In genomic region chr19:12788025-12788681, GRCh38 we compare ENCODE assay signal across 8 cellular contexts. TPM values are rescaled to one million over a fixed set of nuclear protein-coding genes. Genes with fewer than 3 reads are reported as not detected.
DNase-seq lines count a peak whose midpoint lies in the region; ATAC-seq and TF ChIP-seq lines count a peak whose summit lies in the region.

No MANE protein-coding gene starts in this region.

- H3K9ac ChIP-seq in iPS-18a (ENCODE audit: low read length) (no peak overlapping the region), stomach smooth muscle (ENCODE audit: low read length in 2 of 2) (peak overlapping the region; percentile 81 to 87)

- TF ChIP-seq CTCF in WTC11 (IDR thresholded peaks at IDR 0.05): no peak

- no peak for ATAC-seq in WTC11

- H3K36me3 ChIP-seq in iPS-18a (ENCODE audit: control insufficient read depth, low read depth, low read length): no peaks in the 10 kb centered on the region
- peaks cover 0 to 4% of the 10 kb centered on the region in 2 donors for H3K36me3 ChIP-seq in stomach smooth muscle (ENCODE audit: control insufficient read depth in 2 of 2, insufficient read depth in 2 of 2, low read length in 2 of 2)

- H3K36me3 Mint-ChIP-seq in WTC11: no peaks in the 10 kb centered on the region

- peak overlapping the region; percentile 72 for H3K4me3 ChIP-seq in iPS-18a (ENCODE audit: low read length)
- peak overlapping the region; percentile 62 to 100 for H3K4me3 ChIP-seq in stomach smooth muscle (ENCODE audit: low read length in 2 of 2)

- CTCF ChIA-PET in WTC11 (lab: Charles Lee): interaction anchor here (0.6 to 3.4 kb wide), 10 partner anchors 8 to 97 kb away, joined by 3 to 29 read pairs (median 6); partner anchors contain the start of gene HOOK2

- H3K4me1 ChIP-seq in iPS-18a (ENCODE audit: control insufficient read depth, low read depth, low read length) (peaks cover 26% of the 10 kb centered on the region), stomach smooth muscle (ENCODE audit: control insufficient read depth, insufficient read depth, low read length) (peaks cover 56% of the 10 kb centered on the region)

- in situ Hi-C loops in KBM-7 (cut with MboI; ENCODE audit: low pct_unique_long_range_greater_than_20kb, low sequenced_read_pairs): no loop called here

- H3K4me1 Mint-ChIP-seq in WTC11: peaks cover 25% of the 10 kb centered on the region

- H3K27me3 Mint-ChIP-seq in WTC11 (ENCODE audit: low read depth): peaks cover 22% of the 10 kb centered on the region

- DNase-seq in NCI-H446 treated with DMSO at 0.1 percent for 48 hours (lab: John Stamatoyannopoulos, UW) (peak; percentile 9), NCI-H446 (lab: John Stamatoyannopoulos, UW) (no peak), WTC11 (ENCODE audit: low spot score) (no peak), epidermal melanocyte (ENCODE audit: insufficient read length, low spot score) (no peak), HK-2 (ENCODE audit: unreplicated experiment) (no peak), KBM-7 (no peak)

- H3K9me3 ChIP-seq in iPS-18a (ENCODE audit: control insufficient read depth, low read depth, low read length): no peaks in the 10 kb centered on the region
- no peaks in the 10 kb centered on the region for H3K9me3 ChIP-seq in stomach smooth muscle (ENCODE audit: control insufficient read depth in 2 of 2, low read length in 2 of 2)

- H3K9me3 Mint-ChIP-seq in WTC11: no peaks in the 10 kb centered on the region

- peaks cover 29% of the 10 kb centered on the region for H3K27me3 ChIP-seq in iPS-18a (ENCODE audit: control insufficient read depth, insufficient read depth, low read length)
- no peaks in the 10 kb centered on the region for H3K27me3 ChIP-seq in stomach smooth muscle (ENCODE audit: control insufficient read depth in 1 of 2, insufficient read depth in 2 of 2, low read length in 2 of 2)

- H3K27ac ChIP-seq in iPS-18a (ENCODE audit: low read length) (no peak overlapping the region), stomach smooth muscle (ENCODE audit: low read length) (peak overlapping the region; percentile 100)

- POLR2A ChIA-PET in WTC11 (lab: Charles Lee): interaction anchor here (1.3 to 1.7 kb wide), 4 partner anchors 10 to 22 kb away, joined by 3 to 5 read pairs (median 4); no protein-coding TSS in a partner anchor

- H3K4me3 Mint-ChIP-seq in WTC11: no peak overlapping the region; the same call in 1 of the 2 replicates

- no peak overlapping the region for H3K27ac Mint-ChIP-seq in WTC11

TF ChIP-seq in WTC11, 78 proteins besides CTCF, POLR2A, EP300 and RAD21:
- TF ChIP-seq E2F1 (CRISPR knock-in tag; IDR thresholded peaks at IDR 0.05) (no peak), ZMAT4 (CRISPR knock-in tag; IDR thresholded peaks at IDR 0.05) (no peak), ZNF121 (CRISPR knock-in tag; IDR thresholded peaks at IDR 0.05) (0 out of 2 replicates have a peak, but pooled peaks have one; percentile 45), RELA (CRISPR knock-in tag; IDR thresholded peaks at IDR 0.05; ENCODE audit: borderline replicate concordance) (no peak), EMX1 (CRISPR knock-in tag; IDR thresholded peaks at IDR 0.05) (no peak)

RNA-seq across cellular contexts. Expression of gene JUNB, which starts 3.1 kb away (rescaled TPM):
- 6.6 to 11.5 TPM (median 10.2 TPM) in 3 replicates for total RNA-seq in WTC11 (2021)

RNA-seq across cellular contexts. Expression of gene HOOK2, which starts 12.8 kb away (rescaled TPM):
- total RNA-seq in WTC11 (2021): 70.0 to 83.3 TPM (median 81.4 TPM) in 3 replicates

RNA-seq across cellular contexts. Expression of gene PRDX2, which starts 13.4 kb away (rescaled TPM):
- 378 to 447 TPM (median 447 TPM) in 3 replicates for total RNA-seq in WTC11 (2021)

RNA-seq across cellular contexts. Expression of gene THSD8, which starts 13.7 kb away (rescaled TPM):
- total RNA-seq in WTC11 (2021): 30.1 to 50.2 TPM (median 47.0 TPM) in 3 replicates

RNA-seq across cellular contexts. Expression of gene RNASEH2A, which starts 18.2 kb away (rescaled TPM):
- total RNA-seq in WTC11 (2021): 71.3 to 78.2 TPM (median 72.9 TPM) in 3 replicates
